Comparison of ENCODE assay signal across 30 cellular contexts in genomic region chr2:28035816-28036215, GRCh38.
"Had no signal": no experiment of that assay in that cellular context is flagged by ENCODE, and none has a peak within 500 bp of the region (broad histone marks: within the 10 kb centered on the region; RNA-seq: fewer than 3 reads in every experiment).

No MANE protein-coding gene starts in this region.

- H3K9me3 ChIP-seq: adrenal gland, ascending aorta, gastroesophageal sphincter, lower lobe of right lung, stomach, tibial artery, upper lobe of right lung had no signal

- H3K27me3 Mint-ChIP-seq: activated CD4-positive, alpha-beta memory T cell treated with anti-CD3 and anti-CD28 coated beads for 36 hours; activated CD4-positive, alpha-beta T cell treated with anti-CD3 and anti-CD28 coated beads, Interleukin-2, amount 10 ng/mL, durations not matched to agents 24 days and 14 days; activated naive CD8-positive, alpha-beta T cell treated with anti-CD3 and anti-CD28 coated beads for 36 hours; brain; stimulated activated naive B cell treated with anti-CD40 and anti-IgM and Interleukin-4, amounts not matched to agents 10 μg/mL and 1 μg/mL and 100 μg/mL, for 72 hours had no signal

- H3K4me3 ChIP-seq: adrenal gland, ascending aorta, cardiac muscle cell, gastroesophageal sphincter, lower lobe of right lung, stomach, tibial artery, upper lobe of right lung had no signal

- H3K27me3 ChIP-seq: adrenal gland, ascending aorta, cardiac muscle cell, gastroesophageal sphincter, stomach, tibial artery, upper lobe of right lung had no signal

- H3K36me3 Mint-ChIP-seq: brain had no signal

- H3K9me3 Mint-ChIP-seq: activated CD4-positive, alpha-beta memory T cell treated with anti-CD3 and anti-CD28 coated beads for 36 hours; activated CD4-positive, alpha-beta T cell treated with anti-CD3 and anti-CD28 coated beads, Interleukin-2, amount 10 ng/mL, durations not matched to agents 24 days and 14 days; activated naive CD4-positive, alpha-beta T cell treated with anti-CD3 and anti-CD28 coated beads for 36 hours; activated naive CD8-positive, alpha-beta T cell treated with anti-CD3 and anti-CD28 coated beads for 36 hours; activated T-helper 1 cell treated with anti-CD3 and anti-CD28 coated beads, Interleukin-12 subunit alpha, Interleukin-12 subunit beta, Interleukin-2, Interleukin-4 antibody, amounts not matched to agents 30 ng/mL and 10 ng/mL and 1 ng/mL, durations not matched to agents 14 hours and 24 hours and 36 hours; brain; immature natural killer cell; nephron; stimulated activated naive B cell treated with anti-CD40 and anti-IgM and Interleukin-4, amounts not matched to agents 10 μg/mL and 1 μg/mL and 100 μg/mL, for 72 hours had no signal

- H3K27ac Mint-ChIP-seq: activated CD4-positive, alpha-beta memory T cell treated with anti-CD3 and anti-CD28 coated beads for 36 hours; activated CD4-positive, alpha-beta T cell treated with anti-CD3 and anti-CD28 coated beads, Interleukin-2, amount 10 ng/mL, durations not matched to agents 24 days and 14 days; activated naive CD4-positive, alpha-beta T cell treated with anti-CD3 and anti-CD28 coated beads for 36 hours; activated naive CD8-positive, alpha-beta T cell treated with anti-CD3 and anti-CD28 coated beads for 36 hours; activated T-helper 1 cell treated with anti-CD3 and anti-CD28 coated beads, Interleukin-12 subunit alpha, Interleukin-12 subunit beta, Interleukin-2, Interleukin-4 antibody, amounts not matched to agents 30 ng/mL and 10 ng/mL and 1 ng/mL, durations not matched to agents 14 hours and 24 hours and 36 hours; brain; immature natural killer cell; nephron; stimulated activated naive B cell treated with anti-CD40 and anti-IgM and Interleukin-4, amounts not matched to agents 10 μg/mL and 1 μg/mL and 100 μg/mL, for 72 hours had no signal

- ATAC-seq: gastroesophageal sphincter; left colon; lower lobe of right lung; stimulated activated naive B cell treated with anti-CD40 and anti-IgM and Interleukin-4, amounts not matched to agents 10 μg/mL and 1 μg/mL and 100 μg/mL, for 72 hours; upper lobe of right lung had no signal

- H3K36me3 ChIP-seq: adrenal gland, ascending aorta, cardiac muscle cell, gastroesophageal sphincter, lower lobe of right lung, stomach, tibial artery, upper lobe of right lung had no signal

- DNase-seq: activated CD4-positive, alpha-beta memory T cell treated with anti-CD3 and anti-CD28 coated beads for 36 hours; activated CD4-positive, alpha-beta T cell treated with anti-CD3 and anti-CD28 coated beads, Interleukin-2, amount 10 ng/mL, durations not matched to agents 24 days and 14 days; activated CD4-positive, CD25-positive, alpha-beta regulatory T cell treated with anti-CD3 and anti-CD28 coated beads, Interleukin-2, amount 50 U/mL, for 72 hours; activated CD8-positive, alpha-beta memory T cell treated with anti-CD3 and anti-CD28 coated beads, Interleukin-2, amount 50 U/mL, for 4 hours; activated effector memory CD4-positive, alpha-beta T cell treated with anti-CD3 and anti-CD28 coated beads, Interleukin-2, amount 50 U/mL, for 16 hours; activated naive CD4-positive, alpha-beta T cell treated with anti-CD3 and anti-CD28 coated beads for 36 hours; activated naive CD8-positive, alpha-beta T cell treated with anti-CD3 and anti-CD28 coated beads for 36 hours; activated T-cell treated with anti-CD3 and anti-CD28 coated beads, Interleukin-2, amount 50 U/mL, for 1 hour; adrenal gland; cortex of kidney; effector CD8-positive, alpha-beta T cell; erythroblast; hypothalamus; immature natural killer cell; kidney; left colon; lower lobe of right lung; mesendoderm; stimulated activated CD4-positive, alpha-beta T cell treated with anti-CD3 and anti-CD28 coated beads, Interleukin-15, amount 100 ng/mL, for 24 hours; stimulated activated CD4-positive, alpha-beta T cell treated with anti-CD3 and anti-CD28 coated beads, Interleukin-2, amount 100 ng/mL, for 24 hours; stimulated activated naive B cell treated with anti-CD40 and anti-IgM and Interleukin-4, amounts not matched to agents 10 μg/mL and 1 μg/mL and 100 μg/mL, for 72 hours; stomach; tibial artery; upper lobe of right lung had no signal

- H3K4me1 Mint-ChIP-seq: brain, immature natural killer cell had no signal

- H3K27ac ChIP-seq: adrenal gland, ascending aorta, cardiac muscle cell, gastroesophageal sphincter, lower lobe of right lung, tibial artery, upper lobe of right lung had no signal

- H3K4me1 ChIP-seq: lower lobe of right lung, upper lobe of right lung had no signal

- H3K4me3 Mint-ChIP-seq: activated CD4-positive, alpha-beta memory T cell treated with anti-CD3 and anti-CD28 coated beads for 36 hours; activated CD4-positive, alpha-beta T cell treated with anti-CD3 and anti-CD28 coated beads, Interleukin-2, amount 10 ng/mL, durations not matched to agents 24 days and 14 days; activated naive CD4-positive, alpha-beta T cell treated with anti-CD3 and anti-CD28 coated beads for 36 hours; activated naive CD8-positive, alpha-beta T cell treated with anti-CD3 and anti-CD28 coated beads for 36 hours; activated T-helper 1 cell treated with anti-CD3 and anti-CD28 coated beads, Interleukin-12 subunit alpha, Interleukin-12 subunit beta, Interleukin-2, Interleukin-4 antibody, amounts not matched to agents 30 ng/mL and 10 ng/mL and 1 ng/mL, durations not matched to agents 14 hours and 24 hours and 36 hours; brain; immature natural killer cell; nephron; stimulated activated naive B cell treated with anti-CD40 and anti-IgM and Interleukin-4, amounts not matched to agents 10 μg/mL and 1 μg/mL and 100 μg/mL, for 72 hours had no signal
